Comparison of ENCODE assay signal across 13 cellular contexts in genomic region chr20:17024513-17025105, GRCh38.
DNase-seq lines count a peak whose midpoint lies in the region; ATAC-seq and TF ChIP-seq lines count a peak whose summit lies in the region.
"Had no signal": no experiment of that assay in that cellular context is flagged by ENCODE, and none has a peak within 500 bp of the region (broad histone marks: within the 10 kb centered on the region; RNA-seq: fewer than 3 reads in every experiment).

No MANE protein-coding gene starts in this region.

- H3K36me3 ChIP-seq in ES-I3 (ENCODE audit: insufficient read depth, low read length), result no peaks in the 10 kb centered on the region
- no peaks in the 10 kb centered on the region for H3K36me3 ChIP-seq in NT2/D1 (ENCODE audit: insufficient read depth, insufficient read length, low read length)
- no peaks in the 10 kb centered on the region for H3K36me3 ChIP-seq in gastrocnemius medialis
- H3K36me3 ChIP-seq: brain microvascular endothelial cell, sigmoid colon had no signal

- H3K4me1 ChIP-seq in ES-I3 (ENCODE audit: insufficient read depth, low read length), result peaks cover 12% of the 10 kb centered on the region
- peaks cover 3% of the 10 kb centered on the region for H3K4me1 ChIP-seq in NT2/D1 (ENCODE audit: insufficient read depth, insufficient read length)
- no peaks in the 10 kb centered on the region for H3K4me1 ChIP-seq in gastrocnemius medialis

- intact Hi-C loops in gastrocnemius medialis (cut with DNase I; ENCODE audit: low total_unique reads), result no loop called here

- no peak overlapping the region for H3K27ac Mint-ChIP-seq in T-cell
- H3K27ac Mint-ChIP-seq: CD4-positive, alpha-beta memory T cell; T-helper 1 cell treated with Interleukin-12 subunit alpha and Interleukin-12 subunit beta and Interleukin-4 antibody, amounts not matched to agents 30 μg/mL and 1 μg/mL, for 36 hours had no signal

- in situ Hi-C loops in gastrocnemius medialis (cut with MboI; ENCODE audit: low sequenced_read_pairs in 4 of 4), result no loop called here

- H3K9me3 Mint-ChIP-seq in T-cell, result peaks cover 13 to 31% (median 19%) of the 10 kb centered on the region in 3 donors

- H3K4me3 ChIP-seq in NT2/D1 (ENCODE audit: insufficient read length, low read depth) (no peak overlapping the region), gastrocnemius medialis (no peak overlapping the region)
- H3K4me3 ChIP-seq: sigmoid colon had no signal

- peaks cover 0 to 4% of the 10 kb centered on the region in 2 donors for H3K27me3 Mint-ChIP-seq in T-cell

- H3K27me3 ChIP-seq in NT2/D1 (ENCODE audit: insufficient read depth, insufficient read length), result no peaks in the 10 kb centered on the region
- H3K27me3 ChIP-seq in gastrocnemius medialis, result no peaks in the 10 kb centered on the region
- H3K27me3 ChIP-seq: brain microvascular endothelial cell, sigmoid colon had no signal

- DNase-seq in NT2/D1 (ENCODE audit: low read depth, low spot score) (peak; percentile 63), iPS DF 19.7 (ENCODE audit: low read depth, low spot score) (peak; percentile 72), non-pigmented ciliary epithelial cell (ENCODE audit: low read depth) (peak; percentile 14), T-cell (no peak), gastrocnemius medialis (no peak)
- DNase-seq: activated CD4-positive, alpha-beta T cell treated with anti-CD3 and anti-CD28 coated beads, Interleukin-2, amount 50 U/mL, for 1 hour; brain microvascular endothelial cell; CD4-positive, alpha-beta memory T cell; sigmoid colon had no signal

- no peaks in the 10 kb centered on the region for H3K4me1 Mint-ChIP-seq in T-cell
- H3K4me1 Mint-ChIP-seq: CD4-positive, alpha-beta memory T cell had no signal

- ATAC-seq in T-cell (replicated peaks in 1 of 4), result no peak
- ATAC-seq in gastrocnemius medialis, result no peak
- ATAC-seq in HG03521 (IDR thresholded peaks at IDR 0.05; ENCODE audit: unreplicated experiment), result no peak
- no peak for ATAC-seq in HG02884 (IDR thresholded peaks at IDR 0.05; ENCODE audit: unreplicated experiment)

- POLR2A ChIA-PET in T-cell (lab: Charles Lee), result no interaction called here

- H3K9ac ChIP-seq in ES-I3 (ENCODE audit: low read depth, low read length) (peak overlapping the region; percentile 49; the same call in 1 of the 2 replicates), NT2/D1 (ENCODE audit: insufficient read length, low read depth) (no peak overlapping the region)

- no peak for TF ChIP-seq CTCF in gastrocnemius medialis (IDR thresholded peaks at IDR 0.05 in 4 of 5, conservative IDR thresholded peaks at IDR 0.05 in 1 of 5)

- H3K9me3 ChIP-seq in ES-I3 (ENCODE audit: control insufficient read depth, insufficient read depth, low read length), result peaks cover 8% of the 10 kb centered on the region
- H3K9me3 ChIP-seq in NT2/D1 (ENCODE audit: insufficient read depth, low read length), result peaks cover 22% of the 10 kb centered on the region
- no peaks in the 10 kb centered on the region for H3K9me3 ChIP-seq in gastrocnemius medialis
- H3K9me3 ChIP-seq: sigmoid colon had no signal

- TF ChIP-seq POLR2A in gastrocnemius medialis (IDR thresholded peaks at IDR 0.05), result no peak

- no peak overlapping the region for H3K4me3 Mint-ChIP-seq in T-cell
- H3K4me3 Mint-ChIP-seq: CD4-positive, alpha-beta memory T cell; T-helper 1 cell treated with Interleukin-12 subunit alpha and Interleukin-12 subunit beta and Interleukin-4 antibody, amounts not matched to agents 30 μg/mL and 1 μg/mL, for 36 hours had no signal

- H3K36me3 Mint-ChIP-seq in T-cell, result no peaks in the 10 kb centered on the region
- H3K36me3 Mint-ChIP-seq: CD4-positive, alpha-beta memory T cell had no signal

- no peak overlapping the region for H3K27ac ChIP-seq in gastrocnemius medialis
- H3K27ac ChIP-seq: brain microvascular endothelial cell had no signal

- CTCF ChIA-PET in T-cell (lab: Charles Lee), result no interaction called here

Comparison
In these comparisons a context has a peak if more than half of its experiments do, and no peak if none do; other contexts are left out.
1. DNase-seq: peak in NT2/D1 (single experiment), iPS DF 19.7 (single experiment) and non-pigmented ciliary epithelial cell (single experiment); none in T-cell (0 of 34) and gastrocnemius medialis (0 of 2).